In the genomic region with DNA sequence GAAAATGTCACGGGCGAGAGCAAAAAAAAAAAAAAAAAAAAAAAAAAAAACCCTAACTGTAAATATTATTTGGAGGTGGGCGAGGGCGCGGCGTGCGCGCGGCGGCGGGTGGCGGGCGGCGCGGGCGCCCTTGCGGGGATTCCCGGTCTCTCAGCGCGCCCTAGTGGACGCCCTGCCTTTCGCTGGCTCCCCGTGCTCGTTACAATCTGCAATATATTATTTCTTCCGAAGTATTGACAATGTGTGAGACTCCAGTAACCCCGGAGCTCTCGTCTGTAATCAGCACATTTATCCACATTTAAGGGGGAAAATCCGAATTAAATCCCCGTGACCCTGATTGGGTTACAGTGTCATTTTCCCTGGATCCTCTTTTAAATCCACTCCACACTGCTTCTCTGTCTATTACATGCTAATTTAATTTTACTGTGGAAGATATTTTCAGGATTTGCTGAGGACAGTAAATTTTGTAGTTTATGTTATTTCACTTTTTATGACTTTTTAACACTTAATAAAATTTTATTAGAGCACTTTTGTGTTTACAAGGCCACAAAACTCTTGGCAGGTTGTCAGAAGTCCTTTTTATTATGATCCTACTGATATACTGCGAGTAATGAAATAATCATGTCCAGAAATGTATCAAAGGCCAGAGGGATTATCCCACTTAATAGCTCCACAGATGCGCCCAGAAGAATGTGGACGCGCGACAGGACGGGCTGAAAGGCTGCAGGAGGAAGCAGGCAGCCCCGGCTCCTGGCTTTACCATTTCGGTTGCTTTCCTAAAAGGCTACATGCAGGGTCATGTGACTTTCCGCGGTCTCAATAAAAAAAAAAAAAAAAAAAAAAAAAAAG, we compare ENCODE assay signal across 8 cellular contexts.
A peak's percentile ranks its signal among the peaks of the same experiment; 100 is the strongest.
DNase-seq lines count a peak whose midpoint lies in the region; ATAC-seq, FAIRE-seq and TF ChIP-seq lines count a peak whose summit lies in the region.

No MANE protein-coding gene starts in this region.

- DNase-seq in GM13977 (ENCODE audit: low spot score) (peak; percentile 88), NCI-H1694 treated with DMSO at 0.1 percent for 48 hours (lab: John Stamatoyannopoulos, UW) (peak; percentile 54), WERI-Rb-1 (peak; percentile 44), bronchial epithelial cell (ENCODE audit: low read depth) (peak; percentile 21), iris pigment epithelial cell (ENCODE audit: low read depth) (peak; percentile 54), KG1 (lab: John Stamatoyannopoulos, UW) (no peak)
- peak; percentile 15 to 50 for DNase-seq in stimulated activated CD4-positive, alpha-beta T cell treated with anti-CD3 and anti-CD28 coated beads, Interleukin-12 subunit alpha, Interleukin-12 subunit beta, amount 100 ng/mL, for 24 hours (ENCODE audit: low read depth in 2 of 2)

- TF ChIP-seq CTCF in GM13977 (IDR thresholded peaks at IDR 0.05; ENCODE audit: extremely low read depth, insufficient read depth, missing control alignments), result peak; percentile 85
- peak; percentile 68 for TF ChIP-seq CTCF in WERI-Rb-1 (IDR thresholded peaks at IDR 0.05; ENCODE audit: low read depth, low read length)
- TF ChIP-seq CTCF in bronchial epithelial cell (IDR thresholded peaks at IDR 0.05; ENCODE audit: insufficient read depth, low read length, severe bottlenecking), result peak; percentile 68

- FAIRE-seq in bronchial epithelial cell (lab: Jason Lieb, UNC), result no peak

- ATAC-seq in HG02870 (IDR thresholded peaks at IDR 0.05; ENCODE audit: unreplicated experiment), result peak; percentile 73

- no peak overlapping the region for H3K27ac ChIP-seq in WERI-Rb-1

- no peaks in the 10 kb centered on the region for H3K9me3 ChIP-seq in WERI-Rb-1 (ENCODE audit: severe bottlenecking)

- in situ Hi-C loops in GM13977 (cut with MboI; ENCODE audit: low pct_unique_long_range_greater_than_20kb, low sequenced_read_pairs, unreplicated experiment), result loop anchor here (5.0 kb wide), 1 partner anchor 501 kb away; no protein-coding TSS in a partner anchor

- H3K27me3 ChIP-seq in WERI-Rb-1 (ENCODE audit: insufficient read depth, low read depth, severe bottlenecking), result peaks cover 92% of the 10 kb centered on the region
- H3K27me3 ChIP-seq in bronchial epithelial cell (ENCODE audit: control insufficient read depth, insufficient read depth, low read length), result no peaks in the 10 kb centered on the region

- no peaks in the 10 kb centered on the region for H3K36me3 ChIP-seq in WERI-Rb-1
- no peaks in the 10 kb centered on the region for H3K36me3 ChIP-seq in bronchial epithelial cell (ENCODE audit: control insufficient read depth, insufficient read depth, low read length)

- peak overlapping the region; percentile 63 for H3K4me3 ChIP-seq in WERI-Rb-1 (ENCODE audit: low read depth, low read length)
- peak overlapping the region; percentile 60 for H3K4me3 ChIP-seq in bronchial epithelial cell (ENCODE audit: low read depth, low read length)
